ENCODE assay signal across 17 cellular contexts in the genomic region with DNA sequence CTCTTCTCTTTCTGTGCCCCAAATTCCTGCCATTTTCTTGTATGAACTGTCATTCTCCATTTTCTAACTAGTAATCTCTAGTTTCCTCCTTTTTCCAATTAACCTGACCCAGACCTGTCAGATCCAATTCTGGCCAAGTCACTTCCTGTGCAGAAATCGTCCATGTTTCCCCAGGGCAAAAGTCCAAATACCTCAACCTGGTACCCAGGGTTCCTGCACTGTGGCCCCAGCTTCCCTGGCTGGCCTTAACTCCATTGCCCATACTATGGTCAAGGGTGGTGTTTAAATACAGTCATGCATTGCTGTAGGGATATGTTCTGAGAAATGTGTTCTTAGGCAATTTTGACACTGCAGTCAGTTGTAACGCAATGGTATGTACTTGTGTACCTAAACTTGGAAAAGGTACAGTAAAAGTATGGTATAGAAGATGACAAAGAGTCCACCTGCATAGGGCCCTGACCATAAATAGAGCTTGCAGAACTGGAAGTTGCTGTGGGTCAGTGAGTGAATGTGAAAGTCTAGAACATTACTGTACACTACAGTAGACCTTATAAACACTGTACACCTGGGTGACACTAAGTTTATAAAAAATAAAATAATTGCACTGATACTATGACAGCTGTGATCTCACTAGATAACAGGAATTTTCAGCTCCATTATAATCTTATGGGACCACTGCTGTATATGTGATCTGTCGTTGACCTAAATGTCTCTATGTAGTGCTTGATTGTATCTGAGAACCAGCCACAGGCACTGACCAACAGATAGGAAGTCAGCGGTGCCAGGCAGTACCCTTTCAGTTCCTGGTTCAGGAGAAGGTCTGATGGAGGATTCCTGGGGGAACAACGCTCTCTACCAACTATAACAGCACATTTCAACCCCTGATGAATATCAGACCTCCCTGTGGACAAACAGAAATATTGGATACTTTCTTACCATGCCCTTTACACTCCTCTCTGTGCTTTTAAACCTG.
DNase-seq lines count a peak whose midpoint lies in the region; ATAC-seq, FAIRE-seq and TF ChIP-seq lines count a peak whose summit lies in the region.
"Had no signal": no experiment of that assay in that cellular context is flagged by ENCODE, and none has a peak within 500 bp of the region (broad histone marks: within the 10 kb centered on the region; RNA-seq: fewer than 3 reads in every experiment).

No MANE protein-coding gene starts in this region.

- peaks cover 0 to 1% of the 10 kb centered on the region in 2 experiments; a peak in 3 of 5 replicates for H3K4me1 ChIP-seq in K562 (replicated peaks in 1 of 2; ENCODE audit: control insufficient read depth in 2 of 2, insufficient read depth in 2 of 2, low read length in 2 of 2)
- peaks cover 14% of the 10 kb centered on the region for H3K4me1 ChIP-seq in GM23248 (ENCODE audit: insufficient read depth)
- H3K4me1 ChIP-seq: testis had no signal

- H3K36me3 ChIP-seq in K562 (ENCODE audit: control insufficient read depth, insufficient read depth, low read length) (no peaks in the 10 kb centered on the region), GM23248 (ENCODE audit: low read depth) (no peaks in the 10 kb centered on the region)

- no peak for TF ChIP-seq CTCF in K562 (IDR thresholded peaks at IDR 0.05 in 2 of 3, conservative IDR thresholded peaks at IDR 0.05 in 1 of 3; ENCODE audit: insufficient read depth in 2 of 3, low read depth in 1 of 3, low read length in 3 of 3)

- no peak overlapping the region for H3K9ac ChIP-seq in K562 (ENCODE audit: insufficient read depth in 1 of 2, low read depth in 2 of 2, low read length in 2 of 2)
- H3K9ac ChIP-seq in GM23248: no peak overlapping the region

- H3K79me2 ChIP-seq in K562 (ENCODE audit: control insufficient read depth, insufficient read depth, low read length): no peaks in the 10 kb centered on the region
- no peaks in the 10 kb centered on the region for H3K79me2 ChIP-seq in GM23248 (ENCODE audit: insufficient read depth)

- POLR2A ChIA-PET in K562 (lab: Yijun Ruan, JAX): no interaction called here

- WGBS in K562 (ENCODE audit: insufficient coverage, low coverage, missing lambda C conversion rate): 38% methylated on average over 5 of the region's 5 CpGs
- WGBS in GM23248 (ENCODE audit: low coverage in 1 of 2, low lambda C conversion rate in 2 of 2, missing lambda C conversion rate in 2 of 2), 2 experiments: 80 to 82% methylated on average over 5 of the region's 5 CpGs

- H3K9me1 ChIP-seq in K562 (ENCODE audit: control insufficient read depth, insufficient read depth, low read length): no peaks in the 10 kb centered on the region

- TF ChIP-seq RAD21 in K562 (CRISPR knock-in tag; conservative IDR thresholded peaks at IDR 0.05 in 1 of 2, IDR thresholded peaks at IDR 0.05 in 1 of 2): no peak

- H3K27me3 ChIP-seq in K562 (ENCODE audit: control insufficient read depth in 2 of 2, insufficient read depth in 2 of 2, low read length in 2 of 2) (no peaks in the 10 kb centered on the region), GM23248 (replicated peaks; ENCODE audit: insufficient read depth) (no peaks in the 10 kb centered on the region)
- H3K27me3 ChIP-seq: testis had no signal

- H2AFZ ChIP-seq in K562 (ENCODE audit: low read depth, low read length): no peak overlapping the region; the same call in 1 of the 2 replicates
- H2AFZ ChIP-seq in GM23248: no peak overlapping the region

- H4K20me1 ChIP-seq in K562 (replicated peaks; ENCODE audit: control insufficient read depth, insufficient read depth, low read length) (no peaks in the 10 kb centered on the region), GM23248 (ENCODE audit: insufficient read depth) (no peaks in the 10 kb centered on the region)

- H3K9me3 ChIP-seq in K562 (replicated peaks; ENCODE audit: control insufficient read depth, insufficient read depth, low read depth, low read length) (no peaks in the 10 kb centered on the region), GM23248 (ENCODE audit: low read depth) (no peaks in the 10 kb centered on the region)
- H3K9me3 ChIP-seq: testis had no signal

- in situ Hi-C loops in K562 (cut with MboI): no loop called here
- in situ Hi-C loops in GM23248 (cut with MboI): no loop called here

- intact Hi-C loops in K562 (cut with micrococcal nuclease): no loop called here

- no peak for TF ChIP-seq POLR2A in K562 (conservative IDR thresholded peaks at IDR 0.05)

- no peak for FAIRE-seq in K562 (lab: Jason Lieb, UNC)

- H3F3A ChIP-seq in GM23248 (ENCODE audit: insufficient read depth): peaks cover 3% of the 10 kb centered on the region; the same call in 1 of the 2 replicates

- no peak overlapping the region for H3K4me2 ChIP-seq in K562 (ENCODE audit: insufficient read depth, low read length)
- H3K4me2 ChIP-seq in GM23248 (ENCODE audit: unreplicated experiment): no peak overlapping the region

- CTCF ChIA-PET in K562 (lab: Yijun Ruan, JAX; ENCODE audit: low intra/inter-chr PET ratio): interaction anchor here (0.6 kb wide), 1 partner anchor 117 kb away, joined by 3 read pairs; no protein-coding TSS in a partner anchor

- TF ChIP-seq EP300 in K562 (IDR thresholded peaks at IDR 0.05; ENCODE audit: low read length): no peak

- BruUV-seq in K562 (replicated peaks; lab: Mats Ljungman, UMichigan): no TSS peak

- no peak overlapping the region for H3K27ac ChIP-seq in K562 (ENCODE audit: extremely low read depth, low read depth, low read length)
- H3K27ac ChIP-seq in GM23248: no peak overlapping the region
- H3K27ac ChIP-seq: testis had no signal

- ATAC-seq in GM18873 (IDR thresholded peaks at IDR 0.05; ENCODE audit: low FRiP score, unreplicated experiment): peak; percentile 78
- peak; percentile 65 for ATAC-seq in GM21423 (IDR thresholded peaks at IDR 0.05; ENCODE audit: unreplicated experiment)
- ATAC-seq in HG02938 (IDR thresholded peaks at IDR 0.05; ENCODE audit: unreplicated experiment): peak; percentile 77
- no peak for ATAC-seq in K562
- ATAC-seq: CD8-positive, alpha-beta T cell; left cardiac atrium had no signal

- DNase-seq in K562 (ENCODE audit: extremely low read depth in 1 of 4, low spot score in 3 of 4) (no peak), DMS53 treated with DMSO at 0.1 percent for 48 hours (lab: John Stamatoyannopoulos, UW; ENCODE audit: unreplicated experiment) (no peak), SHP77 (lab: John Stamatoyannopoulos, UW) (no peak), GM23248 (no peak)
- no peak for DNase-seq in activated effector memory CD4-positive, alpha-beta T cell treated with anti-CD3 and anti-CD28 coated beads, Interleukin-2, amount 50 U/mL, for 16 hours
- DNase-seq: activated naive CD4-positive, alpha-beta T cell; CD8-positive, alpha-beta T cell; head of caudate nucleus; KBM-7; left cardiac atrium; NCI-H2029; nephron progenitor cell; T-helper 1 cell; testis had no signal

- H3K4me3 ChIP-seq in K562 (no peak overlapping the region), GM23248 (no peak overlapping the region)
- H3K4me3 ChIP-seq: testis had no signal

- no peaks in the 10 kb centered on the region for H3K9me2 ChIP-seq in GM23248 (ENCODE audit: insufficient read depth)

TF ChIP-seq in K562, 482 proteins besides CTCF, POLR2A, EP300 and RAD21:
- TF ChIP-seq, protein P1, sequence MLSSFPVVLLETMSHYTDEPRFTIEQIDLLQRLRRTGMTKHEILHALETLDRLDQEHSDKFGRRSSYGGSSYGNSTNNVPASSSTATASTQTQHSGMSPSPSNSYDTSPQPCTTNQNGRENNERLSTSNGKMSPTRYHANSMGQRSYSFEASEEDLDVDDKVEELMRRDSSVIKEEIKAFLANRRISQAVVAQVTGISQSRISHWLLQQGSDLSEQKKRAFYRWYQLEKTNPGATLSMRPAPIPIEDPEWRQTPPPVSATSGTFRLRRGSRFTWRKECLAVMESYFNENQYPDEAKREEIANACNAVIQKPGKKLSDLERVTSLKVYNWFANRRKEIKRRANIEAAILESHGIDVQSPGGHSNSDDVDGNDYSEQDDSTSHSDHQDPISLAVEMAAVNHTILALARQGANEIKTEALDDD (IDR thresholded peaks at IDR 0.05): 0 out of 2 replicates have a peak, but pooled peaks have one; percentile 22
- TF ChIP-seq XRCC3 (IDR thresholded peaks at IDR 0.05) (no peak), ZKSCAN1 (IDR thresholded peaks at IDR 0.05; ENCODE audit: low read depth, low read length) (no peak), ZBTB1 (CRISPR knock-in tag; IDR thresholded peaks at IDR 0.05; ENCODE audit: borderline replicate concordance, low read depth) (no peak), RBM22 (IDR thresholded peaks at IDR 0.05; ENCODE audit: low read depth, low read length, poor library complexity, severe bottlenecking) (no peak), ZNF584 (CRISPR knock-in tag; IDR thresholded peaks at IDR 0.05; ENCODE audit: low read depth) (no peak), POLR2H (tag; IDR thresholded peaks at IDR 0.05; ENCODE audit: low read depth) (no peak)
